Comparison of ENCODE assay signal across 23 cellular contexts in genomic region chr3:31839144-31839917, GRCh38.
"Had no signal": no experiment of that assay in that cellular context is flagged by ENCODE, and none has a peak within 500 bp of the region (broad histone marks: within the 10 kb centered on the region; RNA-seq: fewer than 3 reads in every experiment).

No MANE protein-coding gene starts in this region.

- H3K27me3 ChIP-seq: body of pancreas, esophagus muscularis mucosa, left lung, upper lobe of right lung had no signal

- H3K9me3 ChIP-seq: body of pancreas, esophagus muscularis mucosa, left lung, psoas muscle, thoracic aorta, upper lobe of right lung had no signal

- H3K4me1 Mint-ChIP-seq: activated CD4-positive, alpha-beta T cell treated with anti-CD3 and anti-CD28 coated beads for 36 hours had no signal

- H3K36me3 Mint-ChIP-seq: activated CD4-positive, alpha-beta memory T cell treated with anti-CD3 and anti-CD28 coated beads for 36 hours had no signal

- H3K27me3 Mint-ChIP-seq: activated CD4-positive, alpha-beta memory T cell treated with anti-CD3 and anti-CD28 coated beads for 36 hours; activated CD4-positive, alpha-beta T cell treated with anti-CD3 and anti-CD28 coated beads for 36 hours had no signal

- DNase-seq: activated CD4-positive, alpha-beta memory T cell treated with anti-CD3 and anti-CD28 coated beads for 36 hours; activated CD4-positive, alpha-beta T cell treated with anti-CD3 and anti-CD28 coated beads for 36 hours; activated gamma-delta T cell treated with Interleukin-2 at 50 U/mL for 16 hours; activated T-cell treated with anti-CD3 and anti-CD28 coated beads for 4 hours; amygdala; body of pancreas; cortex of kidney; effector CD4-positive, alpha-beta T cell; foreskin melanocyte; hypothalamus; kidney; left lung; naive thymus-derived CD4-positive, alpha-beta T cell; psoas muscle; right cardiac atrium; stimulated activated CD4-positive, alpha-beta T cell treated with anti-CD3 and anti-CD28 coated beads, Interleukin-4, amount 100 ng/mL, for 1 hour; upper lobe of right lung had no signal

- H3K36me3 ChIP-seq: esophagus muscularis mucosa, left lung, thoracic aorta, upper lobe of right lung had no signal

- ATAC-seq: activated CD4-positive, alpha-beta T cell treated with anti-CD3 and anti-CD28 coated beads for 36 hours; body of pancreas; left lung; naive thymus-derived CD4-positive, alpha-beta T cell; psoas muscle; right cardiac atrium; upper lobe of right lung had no signal

- H3K4me1 ChIP-seq: body of pancreas, esophagus muscularis mucosa, left lung, psoas muscle had no signal

- H3K27ac Mint-ChIP-seq: activated CD4-positive, alpha-beta memory T cell treated with anti-CD3 and anti-CD28 coated beads for 36 hours; activated CD4-positive, alpha-beta T cell treated with anti-CD3 and anti-CD28 coated beads for 36 hours; activated naive CD8-positive, alpha-beta T cell; activated T-helper 1 cell treated with anti-CD3 and anti-CD28 coated beads, Interleukin-12 subunit alpha, Interleukin-12 subunit beta, Interleukin-2, Interleukin-4 antibody, amounts not matched to agents 30 ng/mL and 10 ng/mL and 1 ng/mL, durations not matched to agents 14 hours and 24 hours and 36 hours; naive thymus-derived CD4-positive, alpha-beta T cell; T-helper 2 cell treated with Interferon-gamma antibody and Interleukin-4, amounts not matched to agents 5 μg/mL and 100 μg/mL, for 36 hours had no signal

- H3K4me3 Mint-ChIP-seq: activated CD4-positive, alpha-beta memory T cell treated with anti-CD3 and anti-CD28 coated beads for 36 hours; activated CD4-positive, alpha-beta T cell treated with anti-CD3 and anti-CD28 coated beads for 36 hours; activated naive CD8-positive, alpha-beta T cell; activated T-helper 1 cell treated with anti-CD3 and anti-CD28 coated beads, Interleukin-12 subunit alpha, Interleukin-12 subunit beta, Interleukin-2, Interleukin-4 antibody, amounts not matched to agents 30 ng/mL and 10 ng/mL and 1 ng/mL, durations not matched to agents 14 hours and 24 hours and 36 hours; naive thymus-derived CD4-positive, alpha-beta T cell; T-helper 2 cell treated with Interferon-gamma antibody and Interleukin-4, amounts not matched to agents 5 μg/mL and 100 μg/mL, for 36 hours had no signal

- H3K4me3 ChIP-seq: body of pancreas, esophagus muscularis mucosa, left lung, psoas muscle, smooth muscle cell, thoracic aorta, upper lobe of right lung had no signal

- H3K9me3 Mint-ChIP-seq: activated CD4-positive, alpha-beta memory T cell treated with anti-CD3 and anti-CD28 coated beads for 36 hours; activated T-helper 1 cell treated with anti-CD3 and anti-CD28 coated beads, Interleukin-12 subunit alpha, Interleukin-12 subunit beta, Interleukin-2, Interleukin-4 antibody, amounts not matched to agents 30 ng/mL and 10 ng/mL and 1 ng/mL, durations not matched to agents 14 hours and 24 hours and 36 hours; T-helper 2 cell treated with Interferon-gamma antibody and Interleukin-4, amounts not matched to agents 5 μg/mL and 100 μg/mL, for 36 hours had no signal
